In genomic region chr5:42887094-42887493, GRCh38 we compare ENCODE assay signal across 1 cellular context.
TF ChIP-seq lines count a peak whose summit lies in the region.

No MANE protein-coding gene starts in this region.

TF ChIP-seq in HCT116, 20 proteins besides CTCF, POLR2A, EP300 and RAD21:
- TF ChIP-seq CBX3 (IDR thresholded peaks at IDR 0.05; ENCODE audit: low read depth) (no peak), REST (IDR thresholded peaks at IDR 0.05; ENCODE audit: low read depth) (no peak), JUND (IDR thresholded peaks at IDR 0.05) (no peak), FOSL1 (IDR thresholded peaks at IDR 0.05; ENCODE audit: low read depth) (no peak), ZNF274 (IDR thresholded peaks at IDR 0.05; ENCODE audit: low read depth, low read length) (no peak), TCF7L2 (IDR thresholded peaks at IDR 0.05; ENCODE audit: borderline replicate concordance, extremely low read depth, insufficient read depth, insufficient read length) (no peak), EZH2 (IDR thresholded peaks at IDR 0.05) (no peak), ELF1 (IDR thresholded peaks at IDR 0.05; ENCODE audit: borderline replicate concordance, low read depth) (no peak), MAX (IDR thresholded peaks at IDR 0.05) (no peak), SP1 (IDR thresholded peaks at IDR 0.05; ENCODE audit: low read depth) (no peak), EZH2phosphoT487 (IDR thresholded peaks at IDR 0.05; ENCODE audit: borderline replicate concordance) (no peak), SRF (IDR thresholded peaks at IDR 0.05; ENCODE audit: low read depth) (no peak), POLR2AphosphoS5 (IDR thresholded peaks at IDR 0.05; ENCODE audit: low read depth, low read length) (no peak), EGR1 (IDR thresholded peaks at IDR 0.05; ENCODE audit: low read depth) (no peak), ZBTB33 (IDR thresholded peaks at IDR 0.05; ENCODE audit: extremely low read depth, insufficient replicate concordance, low read length) (no peak), ZFX (IDR thresholded peaks at IDR 0.05) (no peak)
